ENCODE assay signal across 12 cellular contexts in the genomic region with DNA sequence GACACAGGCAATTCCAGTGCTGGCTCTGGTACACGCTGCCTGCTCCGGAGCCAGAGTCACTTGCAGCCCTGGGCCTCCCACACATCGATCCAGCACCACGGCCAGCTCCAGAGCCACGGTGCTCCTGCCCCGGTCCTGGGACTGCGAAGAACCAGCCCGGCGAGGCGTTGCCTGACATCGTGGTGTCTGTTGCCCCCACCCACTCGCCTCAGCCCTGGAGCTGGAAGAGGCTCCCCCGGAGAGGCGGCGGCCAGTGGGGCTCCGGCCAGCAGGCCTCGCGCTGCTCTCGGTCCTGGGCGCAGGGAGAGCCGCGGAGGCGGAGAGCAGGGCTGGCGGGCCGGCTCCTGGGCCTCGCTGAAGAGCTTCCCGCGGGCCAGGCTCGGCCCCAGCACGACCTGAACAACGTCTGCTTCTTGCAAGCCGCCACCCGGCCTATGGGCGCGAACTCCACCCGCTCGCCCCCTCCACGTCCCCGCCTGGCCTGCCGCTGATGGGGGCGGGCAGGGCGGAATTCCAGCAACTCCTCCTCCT.
DNase-seq lines count a peak whose midpoint lies in the region; ATAC-seq and TF ChIP-seq lines count a peak whose summit lies in the region.
"Had no signal": no experiment of that assay in that cellular context is flagged by ENCODE, and none has a peak within 500 bp of the region (broad histone marks: within the 10 kb centered on the region; RNA-seq: fewer than 3 reads in every experiment).

No MANE protein-coding gene starts in this region.

- ATAC-seq in Right ventricle myocardium superior (ENCODE audit: poor library complexity) (peak; percentile 73), HG03520 (IDR thresholded peaks at IDR 0.05; ENCODE audit: unreplicated experiment) (no peak), HG03378 (IDR thresholded peaks at IDR 0.05; ENCODE audit: unreplicated experiment) (no peak)

- peaks cover 9% of the 10 kb centered on the region for H3K27me3 Mint-ChIP-seq in type B pancreatic cell

- intact Hi-C loops in Right ventricle myocardium superior (cut with DNase I) (no loop called here), cardiac septum (cut with DNase I) (no loop called here)

- peak overlapping the region; percentile 55 for H3K4me3 Mint-ChIP-seq in type B pancreatic cell

- H3K27ac Mint-ChIP-seq in type B pancreatic cell = no peak overlapping the region
- H3K27ac Mint-ChIP-seq: brain had no signal

- H3K9me3 Mint-ChIP-seq in type B pancreatic cell = no peaks in the 10 kb centered on the region

- TF ChIP-seq CTCF in type B pancreatic cell (conservative IDR thresholded peaks at IDR 0.05) = no peak

- H3K36me3 Mint-ChIP-seq in type B pancreatic cell = no peaks in the 10 kb centered on the region
- H3K36me3 Mint-ChIP-seq: brain had no signal

- DNase-seq in Right ventricle myocardium superior (peak; percentile 53), cardiac septum (ENCODE audit: low spot score) (no peak), amniotic epithelial cell (ENCODE audit: low read depth) (peak; percentile 17), iPS-NIHi7 (ENCODE audit: extremely low spot score) (peak; percentile 71), type B pancreatic cell (ENCODE audit: extremely low spot score, unreplicated experiment) (peak; percentile 77), NCI-H524 (lab: John Stamatoyannopoulos, UW) (no peak)
- DNase-seq: activated CD8-positive, alpha-beta memory T cell treated with anti-CD3 and anti-CD28 coated beads, Interleukin-2, amount 50 U/mL, for 4 hours; NCI-H446 treated with DMSO at 0.1 percent for 48 hours; stomach had no signal

- H3K4me1 Mint-ChIP-seq in type B pancreatic cell (ENCODE audit: unreplicated experiment) = no peaks in the 10 kb centered on the region
- H3K4me1 Mint-ChIP-seq: brain had no signal

Comparison
In these comparisons a context has a peak if more than half of its experiments do, and no peak if none do; other contexts are left out.
1. DNase-seq: peak in Right ventricle myocardium superior (single experiment), amniotic epithelial cell (single experiment), iPS-NIHi7 (single experiment) and type B pancreatic cell (single experiment); none in cardiac septum (single experiment) and NCI-H524 (0 of 2).